9 cellular contexts compared by ENCODE assay signal in genomic region chr19:35029737-35030256, GRCh38. TPM values are rescaled to one million over a fixed set of nuclear protein-coding genes. Genes with fewer than 3 reads are reported as not detected.
A peak's percentile ranks its signal among the peaks of the same experiment; 100 is the strongest.
DNase-seq lines count a peak whose midpoint lies in the region; ATAC-seq and TF ChIP-seq lines count a peak whose summit lies in the region.
"Had no signal": no experiment of that assay in that cellular context is flagged by ENCODE, and none has a peak within 500 bp of the region (broad histone marks: within the 10 kb centered on the region; RNA-seq: fewer than 3 reads in every experiment).

No MANE protein-coding gene starts in this region.

- no peaks in the 10 kb centered on the region for H3K9me3 Mint-ChIP-seq in activated CD4-positive, alpha-beta memory T cell treated with anti-CD3 and anti-CD28 coated beads for 36 hours
- no peaks in the 10 kb centered on the region for H3K9me3 Mint-ChIP-seq in activated CD4-positive, alpha-beta memory T cell treated with anti-CD3 and anti-CD28 coated beads, Interleukin-2, amount 10 ng/mL, durations not matched to agents 7 days and 5 days
- no peaks in the 10 kb centered on the region for H3K9me3 Mint-ChIP-seq in activated naive CD8-positive, alpha-beta T cell treated with anti-CD3 and anti-CD28 coated beads, Interleukin-2, amount 50 U/mL, for 24 hours

- H3K27me3 Mint-ChIP-seq in activated CD4-positive, alpha-beta memory T cell treated with anti-CD3 and anti-CD28 coated beads for 36 hours = peaks cover 13% of the 10 kb centered on the region
- peaks cover 21% of the 10 kb centered on the region for H3K27me3 Mint-ChIP-seq in activated CD4-positive, alpha-beta memory T cell treated with anti-CD3 and anti-CD28 coated beads, Interleukin-2, amount 10 ng/mL, durations not matched to agents 7 days and 5 days
- H3K27me3 Mint-ChIP-seq in activated naive CD8-positive, alpha-beta T cell treated with anti-CD3 and anti-CD28 coated beads, Interleukin-2, amount 50 U/mL, for 24 hours = peaks cover 24% of the 10 kb centered on the region

- no peak for TF ChIP-seq POLR2A in erythroblast (IDR thresholded peaks at IDR 0.05; ENCODE audit: low read length)

- H3K27me3 ChIP-seq in layer of hippocampus (ENCODE audit: control insufficient read depth, insufficient read depth, low read length) = no peaks in the 10 kb centered on the region
- H3K27me3 ChIP-seq in tibial artery = no peaks in the 10 kb centered on the region

- H3K36me3 ChIP-seq in tibial artery = peaks cover 10 to 48% (median 36%) of the 10 kb centered on the region in 3 donors

- H3K36me3 Mint-ChIP-seq in activated CD4-positive, alpha-beta memory T cell treated with anti-CD3 and anti-CD28 coated beads for 36 hours = peaks cover 20% of the 10 kb centered on the region
- H3K36me3 Mint-ChIP-seq in activated CD4-positive, alpha-beta memory T cell treated with anti-CD3 and anti-CD28 coated beads, Interleukin-2, amount 10 ng/mL, durations not matched to agents 7 days and 5 days (ENCODE audit: low read depth) = peaks cover 23% of the 10 kb centered on the region
- H3K36me3 Mint-ChIP-seq in activated naive CD8-positive, alpha-beta T cell treated with anti-CD3 and anti-CD28 coated beads, Interleukin-2, amount 50 U/mL, for 24 hours (ENCODE audit: low read depth) = peaks cover 22% of the 10 kb centered on the region

- H3K4me3 Mint-ChIP-seq in activated CD4-positive, alpha-beta memory T cell treated with anti-CD3 and anti-CD28 coated beads for 36 hours = peak overlapping the region; percentile 23
- H3K4me3 Mint-ChIP-seq in activated CD4-positive, alpha-beta memory T cell treated with anti-CD3 and anti-CD28 coated beads, Interleukin-2, amount 10 ng/mL, durations not matched to agents 7 days and 5 days = no peak overlapping the region
- H3K4me3 Mint-ChIP-seq in activated naive CD8-positive, alpha-beta T cell treated with anti-CD3 and anti-CD28 coated beads, Interleukin-2, amount 50 U/mL, for 24 hours = peak overlapping the region; percentile 48

- peak overlapping the region; percentile 58 to 70 for H3K4me3 ChIP-seq in tibial artery

- TF ChIP-seq CTCF in tibial artery (IDR thresholded peaks at IDR 0.05) = no peak

- no peak overlapping the region for H3K27ac Mint-ChIP-seq in activated CD4-positive, alpha-beta memory T cell treated with anti-CD3 and anti-CD28 coated beads for 36 hours
- no peak overlapping the region for H3K27ac Mint-ChIP-seq in activated CD4-positive, alpha-beta memory T cell treated with anti-CD3 and anti-CD28 coated beads, Interleukin-2, amount 10 ng/mL, durations not matched to agents 7 days and 5 days
- H3K27ac Mint-ChIP-seq in activated naive CD8-positive, alpha-beta T cell treated with anti-CD3 and anti-CD28 coated beads, Interleukin-2, amount 50 U/mL, for 24 hours = no peak overlapping the region

- intact Hi-C loops in activated CD4-positive, alpha-beta memory T cell treated with anti-CD3 and anti-CD28 coated beads for 36 hours (cut with micrococcal nuclease) = no loop called here
- intact Hi-C loops in tibial artery (cut with DNase I; ENCODE audit: low total_unique reads) = no loop called here

- H3K4me1 ChIP-seq in tibial artery = peaks cover 0 to 21% (median 11%) of the 10 kb centered on the region in 4 donors

- POLR2A ChIA-PET in activated CD4-positive, alpha-beta memory T cell treated with anti-CD3 and anti-CD28 coated beads for 36 hours (lab: Charles Lee) = no interaction called here
- POLR2A ChIA-PET in activated CD4-positive, alpha-beta memory T cell treated with anti-CD3 and anti-CD28 coated beads, Interleukin-2, amount 10 ng/mL, durations not matched to agents 7 days and 5 days (lab: Charles Lee) = no interaction called here

- ATAC-seq in activated naive CD8-positive, alpha-beta T cell treated with anti-CD3 and anti-CD28 coated beads, Interleukin-2, amount 50 U/mL, for 24 hours = peak; percentile 11

- CTCF ChIA-PET in activated CD4-positive, alpha-beta memory T cell treated with anti-CD3 and anti-CD28 coated beads for 36 hours (lab: Charles Lee) = interaction anchor here (0.8 kb wide), 2 partner anchors 14 to 18 kb away, joined by 3 read pairs; no protein-coding TSS in a partner anchor
- CTCF ChIA-PET in activated CD4-positive, alpha-beta memory T cell treated with anti-CD3 and anti-CD28 coated beads, Interleukin-2, amount 10 ng/mL, durations not matched to agents 7 days and 5 days (lab: Charles Lee) = interaction anchor here (1.2 kb wide), 1 partner anchor 14 kb away, joined by 4 read pairs; no protein-coding TSS in a partner anchor

- DNase-seq in activated CD4-positive, alpha-beta memory T cell treated with anti-CD3 and anti-CD28 coated beads for 36 hours = no peak
- DNase-seq in activated CD4-positive, alpha-beta memory T cell treated with anti-CD3 and anti-CD28 coated beads, Interleukin-2, amount 10 ng/mL, durations not matched to agents 7 days and 5 days = no peak
- DNase-seq in activated naive CD8-positive, alpha-beta T cell treated with anti-CD3 and anti-CD28 coated beads, Interleukin-2, amount 50 U/mL, for 24 hours = no peak
- DNase-seq in tibial artery = no peak
- no peak for DNase-seq in cerebellar cortex (ENCODE audit: low spot score)
- DNase-seq in NCI-H1436 treated with DMSO at 0.1 percent for 48 hours (lab: John Stamatoyannopoulos, UW) = no peak
- DNase-seq in erythroblast (lab: John Stamatoyannopoulos, UW) = no peak

- H3K4me1 Mint-ChIP-seq in activated CD4-positive, alpha-beta memory T cell treated with anti-CD3 and anti-CD28 coated beads for 36 hours (ENCODE audit: low read depth) = peaks cover 8% of the 10 kb centered on the region
- H3K4me1 Mint-ChIP-seq in activated CD4-positive, alpha-beta memory T cell treated with anti-CD3 and anti-CD28 coated beads, Interleukin-2, amount 10 ng/mL, durations not matched to agents 7 days and 5 days = peaks cover 8% of the 10 kb centered on the region
- peaks cover 9% of the 10 kb centered on the region for H3K4me1 Mint-ChIP-seq in activated naive CD8-positive, alpha-beta T cell treated with anti-CD3 and anti-CD28 coated beads, Interleukin-2, amount 50 U/mL, for 24 hours

- H3K9me3 ChIP-seq in tibial artery = no peaks in the 10 kb centered on the region

- H3K27ac ChIP-seq in layer of hippocampus (ENCODE audit: low read depth, low read length) = peak overlapping the region; percentile 38
- H3K27ac ChIP-seq in tibial artery = peak overlapping the region; percentile 32

RNA-seq across cellular contexts. Expression of gene SCN1B, which starts 0.5 kb away (rescaled TPM):
- total RNA-seq in activated CD4-positive, alpha-beta memory T cell treated with anti-CD3 and anti-CD28 coated beads for 36 hours = 1 to 10 TPM; 1.1 to 1.6 TPM
- under 1 TPM; 0.43 to 0.50 TPM for total RNA-seq in activated CD4-positive, alpha-beta memory T cell treated with anti-CD3 and anti-CD28 coated beads, Interleukin-2, amount 10 ng/mL, durations not matched to agents 7 days and 5 days

RNA-seq across cellular contexts. Expression of gene HPN, which starts 11.7 kb away (rescaled TPM):
- under 1 TPM in 1 of 2 experiments, not detected in 1; 0.21 TPM for total RNA-seq in activated CD4-positive, alpha-beta memory T cell treated with anti-CD3 and anti-CD28 coated beads for 36 hours
- total RNA-seq in activated CD4-positive, alpha-beta memory T cell treated with anti-CD3 and anti-CD28 coated beads, Interleukin-2, amount 10 ng/mL, durations not matched to agents 7 days and 5 days = not detected
- total RNA-seq: Daoy had no signal

RNA-seq across cellular contexts. Expression of gene GRAMD1A, which starts 29.7 kb away (rescaled TPM):
- total RNA-seq in activated CD4-positive, alpha-beta memory T cell treated with anti-CD3 and anti-CD28 coated beads for 36 hours = 100 to 1,000 TPM; 204 to 223 TPM
- total RNA-seq in activated CD4-positive, alpha-beta memory T cell treated with anti-CD3 and anti-CD28 coated beads, Interleukin-2, amount 10 ng/mL, durations not matched to agents 7 days and 5 days = 100 to 1,000 TPM in 1 of 2 experiments, 10 to 100 TPM in 1; 98.2 to 106 TPM
